ENCODE assay signal across 31 cellular contexts in genomic region chr15:92196342-92196741, GRCh38.
"Had no signal": no experiment of that assay in that cellular context is flagged by ENCODE, and none has a peak within 500 bp of the region (broad histone marks: within the 10 kb centered on the region; RNA-seq: fewer than 3 reads in every experiment).

No MANE protein-coding gene starts in this region.

- H3K4me3 Mint-ChIP-seq: activated B cell treated with CpG ODN at 0.5 μM for 24 hours; activated CD8-positive, alpha-beta T cell treated with anti-CD3 and anti-CD28 coated beads for 36 hours; activated naive CD8-positive, alpha-beta T cell; activated T-cell treated with anti-CD3 and anti-CD28 coated beads, Interleukin-2, amount 50 U/mL, for 4 hours; activated T-helper 17 cell treated with anti-CD3 and anti-CD28 coated beads, Interleukin-2, amount 50 U/mL, for 72 hours; effector memory CD8-positive, alpha-beta T cell; T-helper 17 cell; T-helper 2 cell treated with Interferon-gamma antibody and Interleukin-4, amounts not matched to agents 5 μg/mL and 100 μg/mL, for 36 hours had no signal

- DNase-seq: activated B cell treated with CpG ODN at 0.5 μM for 24 hours; activated CD4-positive, alpha-beta T cell treated with anti-CD3 and anti-CD28 coated beads for 48 hours; activated CD4-positive, alpha-beta T cell treated with anti-CD3 and anti-CD28 coated beads, Interleukin-2, amount 50 U/mL, for 1 hour; activated CD4-positive, alpha-beta T cell treated with anti-CD3 and anti-CD28 coated beads, Interleukin-2, amount 50 U/mL, for 48 hours; activated CD8-positive, alpha-beta memory T cell treated with anti-CD3 and anti-CD28 coated beads for 24 hours; activated CD8-positive, alpha-beta T cell treated with anti-CD3 and anti-CD28 coated beads for 36 hours; activated effector memory CD4-positive, alpha-beta T cell treated with Interleukin-2 at 50 U/mL for 16 hours; activated gamma-delta T cell treated with Interleukin-2 at 50 U/mL for 16 hours; activated naive CD4-positive, alpha-beta T cell treated with anti-CD3 and anti-CD28 coated beads, Interleukin-2, amount 50 U/mL, for 16 hours; activated naive CD4-positive, alpha-beta T cell treated with Interleukin-2 at 50 U/mL for 16 hours; activated T-cell treated with anti-CD3 and anti-CD28 coated beads, Interleukin-2, amount 50 U/mL, for 4 hours; amniotic stem cell; anterior cingulate cortex; brain microvascular endothelial cell; caudate nucleus; cortex of kidney; dermis blood vessel endothelial cell; effector CD4-positive, alpha-beta T cell; effector memory CD8-positive, alpha-beta T cell; erythroblast; esophagus squamous epithelium; foreskin melanocyte; T-helper 1 cell; T-helper 17 cell; T1000; WERI-Rb-1 had no signal

- H3K4me1 Mint-ChIP-seq: activated B cell treated with CpG ODN at 0.5 μM for 24 hours; activated T-helper 17 cell treated with anti-CD3 and anti-CD28 coated beads, Interleukin-2, amount 50 U/mL, for 72 hours; T-helper 17 cell had no signal

- H3K27me3 Mint-ChIP-seq: activated B cell treated with CpG ODN at 0.5 μM for 24 hours; activated CD8-positive, alpha-beta T cell treated with anti-CD3 and anti-CD28 coated beads for 36 hours; T-helper 17 cell had no signal

- H3K4me3 ChIP-seq: esophagus squamous epithelium, gastroesophageal sphincter had no signal

- ATAC-seq: activated CD4-positive, CD25-positive, alpha-beta regulatory T cell treated with anti-CD3 and anti-CD28 coated beads, Interleukin-2, amount 50 U/mL, for 24 hours; activated CD8-positive, alpha-beta T cell treated with anti-CD3 and anti-CD28 coated beads for 36 hours; activated T-cell treated with anti-CD3 and anti-CD28 coated beads, Interleukin-2, amount 50 U/mL, for 4 hours; activated T-helper 17 cell treated with anti-CD3 and anti-CD28 coated beads, Interleukin-2, amount 50 U/mL, for 72 hours; effector memory CD8-positive, alpha-beta T cell; gastroesophageal sphincter; T-helper 17 cell had no signal

- H3K27ac Mint-ChIP-seq: activated B cell treated with CpG ODN at 0.5 μM for 24 hours; activated CD8-positive, alpha-beta T cell treated with anti-CD3 and anti-CD28 coated beads for 36 hours; activated naive CD8-positive, alpha-beta T cell; activated T-helper 17 cell treated with anti-CD3 and anti-CD28 coated beads, Interleukin-2, amount 50 U/mL, for 72 hours; effector memory CD8-positive, alpha-beta T cell; T-helper 17 cell; T-helper 2 cell treated with Interferon-gamma antibody and Interleukin-4, amounts not matched to agents 5 μg/mL and 100 μg/mL, for 36 hours had no signal

- H3K27ac ChIP-seq: brain microvascular endothelial cell, esophagus squamous epithelium, gastroesophageal sphincter, WERI-Rb-1 had no signal

- H3K9me3 Mint-ChIP-seq: activated B cell treated with CpG ODN at 0.5 μM for 24 hours; activated CD8-positive, alpha-beta T cell treated with anti-CD3 and anti-CD28 coated beads for 36 hours; activated T-cell treated with anti-CD3 and anti-CD28 coated beads, Interleukin-2, amount 50 U/mL, for 4 hours; effector memory CD8-positive, alpha-beta T cell; T-helper 2 cell treated with Interferon-gamma antibody and Interleukin-4, amounts not matched to agents 5 μg/mL and 100 μg/mL, for 36 hours had no signal

- H3K36me3 Mint-ChIP-seq: activated naive CD8-positive, alpha-beta T cell had no signal

- H3K9me3 ChIP-seq: esophagus squamous epithelium, gastroesophageal sphincter had no signal

- H3K27me3 ChIP-seq: brain microvascular endothelial cell, esophagus squamous epithelium, gastroesophageal sphincter had no signal

- H3K36me3 ChIP-seq: brain microvascular endothelial cell, esophagus squamous epithelium, gastroesophageal sphincter, WERI-Rb-1 had no signal

- H3K4me1 ChIP-seq: esophagus squamous epithelium, gastroesophageal sphincter had no signal
